Comparison of ENCODE assay signal across 8 cellular contexts in genomic region chr11:114036156-114036811, GRCh38. TPM values are rescaled to one million over a fixed set of nuclear protein-coding genes. Genes with fewer than 3 reads are reported as not detected.
DNase-seq lines count a peak whose midpoint lies in the region; ATAC-seq lines count a peak whose summit lies in the region.

No MANE protein-coding gene starts in this region.

- intact Hi-C loops in left colon (cut with DNase I, micrococcal nuclease) = loop anchor here in 1 of 2 donors (5.0 kb wide), 1 partner anchor 226 kb away; no protein-coding TSS in a partner anchor

- DNase-seq in DMS79 treated with DMSO at 0.1 percent for 48 hours (lab: John Stamatoyannopoulos, UW) (peak; percentile 65), NCI-H146 treated with DMSO at 0.1 percent for 48 hours (lab: John Stamatoyannopoulos, UW; ENCODE audit: unreplicated experiment) (peak; percentile 35), left colon (peak; percentile 79 to 84)
- peak; percentile 25 to 35 for DNase-seq in activated CD4-positive, alpha-beta T cell treated with anti-CD3 and anti-CD28 coated beads for 24 hours (ENCODE audit: low read depth in 2 of 2)
- DNase-seq in stimulated activated CD4-positive, alpha-beta T cell treated with anti-CD3 and anti-CD28 coated beads, Interleukin-15, amount 100 ng/mL, for 24 hours = peak; percentile 69

- ATAC-seq in left colon = peak; percentile 79
- no peak for ATAC-seq in HG02678 (IDR thresholded peaks at IDR 0.05; ENCODE audit: unreplicated experiment)
- ATAC-seq in GM21723 (IDR thresholded peaks at IDR 0.05; ENCODE audit: unreplicated experiment) = no peak

- peak overlapping the region; percentile 47 for H3K27ac ChIP-seq in cingulate gyrus (ENCODE audit: low read depth, low read length)

RNA-seq across cellular contexts. Expression of gene ZBTB16, which starts 23.2 kb away (rescaled TPM):
- total RNA-seq in left colon = 10 to 100 TPM in 1 of 2 donors, 1 to 10 TPM in 1; 10.0 to 75.1 TPM

Comparison
In these comparisons a context has a peak if more than half of its experiments do, and no peak if none do; other contexts are left out.
1. DNase-seq: peak in every context shown above with its lines; median percentile 82 in left colon; 69 in stimulated activated CD4-positive, alpha-beta T cell treated with anti-CD3 and anti-CD28 coated beads, Interleukin-15, amount 100 ng/mL, for 24 hours; 65 in DMS79 treated with DMSO at 0.1 percent for 48 hours; 35 in NCI-H146 treated with DMSO at 0.1 percent for 48 hours; 30 in activated CD4-positive, alpha-beta T cell treated with anti-CD3 and anti-CD28 coated beads for 24 hours.